Comparison of ENCODE assay signal across 8 cellular contexts in the genomic region with DNA sequence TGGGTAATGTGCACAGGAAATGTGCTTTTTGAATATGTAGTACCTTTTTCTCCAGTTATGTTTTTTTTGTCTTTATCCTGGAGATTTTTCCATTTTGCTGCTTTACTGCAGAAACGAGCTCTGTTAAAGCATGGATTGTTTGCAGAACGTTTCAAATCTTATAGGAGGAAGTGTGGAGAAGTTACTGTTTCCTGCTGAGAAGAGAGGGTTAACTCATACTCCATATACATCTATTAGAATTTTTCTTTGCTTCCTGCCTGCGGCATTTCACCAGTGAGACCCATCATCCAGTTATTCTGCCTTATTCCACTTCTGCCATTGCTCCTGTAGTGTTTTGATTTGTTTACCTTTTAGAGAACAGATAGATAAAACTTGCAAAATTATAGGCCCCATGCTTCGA. TPM values are rescaled to one million over a fixed set of nuclear protein-coding genes. Genes with fewer than 3 reads are reported as not detected.
DNase-seq lines count a peak whose midpoint lies in the region; ATAC-seq and TF ChIP-seq lines count a peak whose summit lies in the region.

No MANE protein-coding gene starts in this region.

- in situ Hi-C loops in HAP-1 (cut with MboI; ENCODE audit: low sequenced_read_pairs), result no loop called here

- DNase-seq in AG04450 (ENCODE audit: low read depth, low spot score) (no peak), HAP-1 (ENCODE audit: low spot score in 2 of 2) (peak in 1 of 2 experiments; percentile 53), iPS DF 6.9 (ENCODE audit: low read depth, low spot score) (no peak), omental fat pad (ENCODE audit: low spot score) (no peak)
- no peak for DNase-seq in activated CD4-positive, alpha-beta memory T cell treated with anti-CD3 and anti-CD28 coated beads for 36 hours
- no peak for DNase-seq in stimulated activated naive B cell treated with anti-CD40 and anti-IgM and Interleukin-4, amounts not matched to agents 10 μg/mL and 1 μg/mL and 100 μg/mL, for 72 hours

- H3K9me3 ChIP-seq in AG04450 (ENCODE audit: control insufficient read depth, insufficient read depth, low read length) (no peaks in the 10 kb centered on the region), HAP-1 (no peaks in the 10 kb centered on the region), iPS DF 6.9 (ENCODE audit: control insufficient read depth, insufficient read depth, low read length) (no peaks in the 10 kb centered on the region)

- POLR2A ChIA-PET in AG04450 (lab: Yijun Ruan, JAX), result no interaction called here
- POLR2A ChIA-PET in activated CD4-positive, alpha-beta memory T cell treated with anti-CD3 and anti-CD28 coated beads for 36 hours (lab: Charles Lee), result interaction anchor here (1.3 to 1.4 kb wide), 2 partner anchors 130 to 641 kb away, joined by 3 to 4 read pairs; partner anchors contain the start of genes ANP32E and MINDY1

- peaks cover 1% of the 10 kb centered on the region for H3K27me3 Mint-ChIP-seq in activated CD4-positive, alpha-beta memory T cell treated with anti-CD3 and anti-CD28 coated beads for 36 hours
- H3K27me3 Mint-ChIP-seq in stimulated activated naive B cell treated with anti-CD40 and anti-IgM and Interleukin-4, amounts not matched to agents 10 μg/mL and 1 μg/mL and 100 μg/mL, for 72 hours, result no peaks in the 10 kb centered on the region

- H3K4me3 ChIP-seq in AG04450 (ENCODE audit: low read depth, low read length) (peak overlapping the region; percentile 81), HAP-1 (peak overlapping the region; percentile 74), iPS DF 6.9 (ENCODE audit: low read length) (peak overlapping the region; percentile 95; the same call in 1 of the 2 replicates)

- intact Hi-C loops in activated CD4-positive, alpha-beta memory T cell treated with anti-CD3 and anti-CD28 coated beads for 36 hours (cut with micrococcal nuclease), result loop anchor here (2.0 to 10.0 kb wide), 3 partner anchors 97 to 689 kb away; partner anchors contain the start of genes APH1A, CDC42SE1, MINDY1 and PRUNE1

- H3K36me3 ChIP-seq in HAP-1 (replicated peaks) (no peaks in the 10 kb centered on the region; the same call in 1 of the 2 replicates), iPS DF 6.9 (ENCODE audit: control insufficient read depth, insufficient read depth, low read length) (no peaks in the 10 kb centered on the region)

- H3K27me3 ChIP-seq in AG04450 (ENCODE audit: control insufficient read depth, insufficient read depth, low read length) (no peaks in the 10 kb centered on the region), HAP-1 (ENCODE audit: low read depth) (no peaks in the 10 kb centered on the region), iPS DF 6.9 (ENCODE audit: control insufficient read depth, insufficient read depth, low read length) (no peaks in the 10 kb centered on the region)

- peaks cover 18% of the 10 kb centered on the region for H3K4me1 ChIP-seq in HAP-1
- H3K4me1 ChIP-seq in iPS DF 6.9 (ENCODE audit: control insufficient read depth, insufficient read depth, low read length), result no peaks in the 10 kb centered on the region

- CTCF ChIA-PET in AG04450 (lab: Charles Lee), result interaction anchor here (0.6 kb wide), 1 partner anchor 133 kb away, joined by 3 read pairs; no protein-coding TSS in a partner anchor
- CTCF ChIA-PET in activated CD4-positive, alpha-beta memory T cell treated with anti-CD3 and anti-CD28 coated beads for 36 hours (lab: Charles Lee), result interaction anchor here (0.9 to 1.9 kb wide), 2 partner anchors 17 to 195 kb away, joined by 3 to 5 read pairs; no protein-coding TSS in a partner anchor

- H3K36me3 Mint-ChIP-seq in activated CD4-positive, alpha-beta memory T cell treated with anti-CD3 and anti-CD28 coated beads for 36 hours, result peaks cover 19% of the 10 kb centered on the region
- H3K36me3 Mint-ChIP-seq in stimulated activated naive B cell treated with anti-CD40 and anti-IgM and Interleukin-4, amounts not matched to agents 10 μg/mL and 1 μg/mL and 100 μg/mL, for 72 hours, result peaks cover 8 to 16% of the 10 kb centered on the region in 2 donors

- WGBS in iPS DF 6.9 (ENCODE audit: insufficient coverage, insufficient read length), result no CpG with 5 or more reads among the region's 4 CpGs

- H3K27ac ChIP-seq in AG04450 (ENCODE audit: low read depth, low read length) (no peak overlapping the region), iPS DF 6.9 (ENCODE audit: low read length) (no peak overlapping the region)

- H3K9me3 Mint-ChIP-seq in activated CD4-positive, alpha-beta memory T cell treated with anti-CD3 and anti-CD28 coated beads for 36 hours, result no peaks in the 10 kb centered on the region
- no peaks in the 10 kb centered on the region for H3K9me3 Mint-ChIP-seq in stimulated activated naive B cell treated with anti-CD40 and anti-IgM and Interleukin-4, amounts not matched to agents 10 μg/mL and 1 μg/mL and 100 μg/mL, for 72 hours

- peaks cover 35% of the 10 kb centered on the region for H3K4me1 Mint-ChIP-seq in activated CD4-positive, alpha-beta memory T cell treated with anti-CD3 and anti-CD28 coated beads for 36 hours (ENCODE audit: low read depth)
- peaks cover 19 to 44% of the 10 kb centered on the region in 2 donors for H3K4me1 Mint-ChIP-seq in stimulated activated naive B cell treated with anti-CD40 and anti-IgM and Interleukin-4, amounts not matched to agents 10 μg/mL and 1 μg/mL and 100 μg/mL, for 72 hours

- no peak for ATAC-seq in stimulated activated naive B cell treated with anti-CD40 and anti-IgM and Interleukin-4, amounts not matched to agents 10 μg/mL and 1 μg/mL and 100 μg/mL, for 72 hours (replicated peaks)
- ATAC-seq in GM18868 (IDR thresholded peaks at IDR 0.05; ENCODE audit: unreplicated experiment) (no peak), GM21619 (IDR thresholded peaks at IDR 0.05; ENCODE audit: unreplicated experiment) (no peak), omental fat pad (ENCODE audit: low FRiP score) (no peak)

- TF ChIP-seq CTCF in AG04450 (IDR thresholded peaks at IDR 0.05; ENCODE audit: low read depth, low read length), result no peak
- no peak for TF ChIP-seq CTCF in omental fat pad (IDR thresholded peaks at IDR 0.05)

- H3K4me3 Mint-ChIP-seq in activated CD4-positive, alpha-beta memory T cell treated with anti-CD3 and anti-CD28 coated beads for 36 hours, result peak overlapping the region; percentile 99
- peak overlapping the region; percentile 93 to 95 for H3K4me3 Mint-ChIP-seq in stimulated activated naive B cell treated with anti-CD40 and anti-IgM and Interleukin-4, amounts not matched to agents 10 μg/mL and 1 μg/mL and 100 μg/mL, for 72 hours

- H3K27ac Mint-ChIP-seq in activated CD4-positive, alpha-beta memory T cell treated with anti-CD3 and anti-CD28 coated beads for 36 hours, result peak overlapping the region; percentile 100
- peak overlapping the region; percentile 98 for H3K27ac Mint-ChIP-seq in stimulated activated naive B cell treated with anti-CD40 and anti-IgM and Interleukin-4, amounts not matched to agents 10 μg/mL and 1 μg/mL and 100 μg/mL, for 72 hours

RNA-seq across cellular contexts. Expression of gene RPRD2, which starts 2.0 kb away (rescaled TPM):
- polyA plus RNA-seq in AG04450 (2011; rRNA removed), result 17.1 and 19.7 TPM in 2 replicates
- polyA minus RNA-seq in AG04450 (2011; rRNA and poly(A)+ RNA removed), result 16.4 and 19.5 TPM in 2 replicates
- total RNA-seq in activated CD4-positive, alpha-beta memory T cell treated with anti-CD3 and anti-CD28 coated beads for 36 hours, result 10 to 100 TPM; 22.2 to 22.6 TPM
- total RNA-seq in omental fat pad, result 10 to 100 TPM; 14.5 to 19.9 (median 16.3) TPM

RNA-seq across cellular contexts. Expression of gene PRPF3, which starts 44.6 kb away (rescaled TPM):
- 33.8 and 35.9 TPM in 2 replicates for polyA plus RNA-seq in AG04450 (2011; rRNA removed)
- polyA minus RNA-seq in AG04450 (2011; rRNA and poly(A)+ RNA removed), result 28.9 and 33.8 TPM in 2 replicates
- total RNA-seq in activated CD4-positive, alpha-beta memory T cell treated with anti-CD3 and anti-CD28 coated beads for 36 hours, result 10 to 100 TPM; 59.2 to 64.9 TPM
- 10 to 100 TPM; 23.3 to 68.6 (median 48.5) TPM for total RNA-seq in omental fat pad
